In genomic region chr9:71795097-71795807, GRCh38 we compare ENCODE assay signal across 8 cellular contexts. TPM values are rescaled to one million over a fixed set of nuclear protein-coding genes. Genes with fewer than 3 reads are reported as not detected.
A peak's percentile ranks its signal among the peaks of the same experiment; 100 is the strongest.
DNase-seq lines count a peak whose midpoint lies in the region; ATAC-seq and TF ChIP-seq lines count a peak whose summit lies in the region.

No MANE protein-coding gene starts in this region.

- TF ChIP-seq POLR2A in GM18505 (IDR thresholded peaks at IDR 0.05; ENCODE audit: borderline replicate concordance, extremely low read depth, insufficient read depth, insufficient read length), result no peak
- TF ChIP-seq POLR2A in vagina (IDR thresholded peaks at IDR 0.05), result no peak

- no peaks in the 10 kb centered on the region for H3K79me1 ChIP-seq in neuronal stem cell (ENCODE audit: low read depth, low read length)

- no peak overlapping the region for H2BK15ac ChIP-seq in neuronal stem cell (ENCODE audit: low read length)

- no CpG with 5 or more reads among the region's 7 CpGs for WGBS in neuronal stem cell (ENCODE audit: extremely low coverage in 2 of 2, insufficient read length in 2 of 2, insufficient replicate concordance in 1 of 2), 2 donors

- H2BK12ac ChIP-seq in neuronal stem cell (ENCODE audit: low read length), result no peak overlapping the region

- no peak overlapping the region for H3K4me2 ChIP-seq in neuronal stem cell (ENCODE audit: insufficient read depth, low read length, poor library complexity, severe bottlenecking)

- intact Hi-C loops in vagina (cut with DNase I), result no loop called here

- no peaks in the 10 kb centered on the region for H3K27me3 ChIP-seq in neuronal stem cell (ENCODE audit: control insufficient read depth in 3 of 3, insufficient read depth in 3 of 3, low read depth in 1 of 3, low read length in 3 of 3)
- H3K27me3 ChIP-seq in vagina, result no peaks in the 10 kb centered on the region

- H4K91ac ChIP-seq in neuronal stem cell (ENCODE audit: low read depth, low read length, poor library complexity), result no peak overlapping the region

- H3K18ac ChIP-seq in neuronal stem cell (ENCODE audit: low read length), result no peak overlapping the region

- H3K14ac ChIP-seq in neuronal stem cell (ENCODE audit: low read length), result no peak overlapping the region

- H2BK5ac ChIP-seq in neuronal stem cell (ENCODE audit: low read length), result no peak overlapping the region

- H3K4me3 ChIP-seq in neuronal stem cell (ENCODE audit: low read length in 2 of 2) (no peak overlapping the region), vagina (no peak overlapping the region)

- H3K9ac ChIP-seq in neuronal stem cell (ENCODE audit: low read depth, low read length, poor library complexity), result no peak overlapping the region

- H3K23ac ChIP-seq in neuronal stem cell (ENCODE audit: low read depth, low read length, poor library complexity), result no peak overlapping the region

- H3K27ac ChIP-seq in neuronal stem cell (replicated peaks; ENCODE audit: low read length) (no peak overlapping the region), vagina (no peak overlapping the region)

- H2BK120ac ChIP-seq in neuronal stem cell (ENCODE audit: low read depth, low read length), result no peak overlapping the region

- H3K9me3 ChIP-seq in neuronal stem cell (replicated peaks in 1 of 2; ENCODE audit: control insufficient read depth in 2 of 2, insufficient read depth in 1 of 2, low read depth in 1 of 2, low read length in 2 of 2), result peaks cover 0 to 8% of the 10 kb centered on the region in 2 donors
- no peaks in the 10 kb centered on the region for H3K9me3 ChIP-seq in vagina

- H2AFZ ChIP-seq in neuronal stem cell (ENCODE audit: low read length), result no peak overlapping the region

- H3K4ac ChIP-seq in neuronal stem cell (ENCODE audit: low read length), result no peak overlapping the region

- no peak overlapping the region for H2AK5ac ChIP-seq in neuronal stem cell (ENCODE audit: low read depth, low read length)

- H3K36me3 ChIP-seq in neuronal stem cell (replicated peaks in 1 of 2; ENCODE audit: control insufficient read depth in 2 of 2, insufficient read depth in 2 of 2, low read length in 2 of 2), result no peaks in the 10 kb centered on the region
- H3K36me3 ChIP-seq in vagina, result no peaks in the 10 kb centered on the region

- TF ChIP-seq CTCF in vagina (IDR thresholded peaks at IDR 0.05), result no peak

- DNase-seq in kidney glomerular epithelial cell (lab: John Stamatoyannopoulos, UW) (peak; percentile 33), neuronal stem cell (ENCODE audit: low spot score) (no peak), vagina (ENCODE audit: extremely low spot score in 2 of 2) (no peak), left lobe of liver (ENCODE audit: low spot score) (no peak), SKM-1 treated with dmso at 0.1 percent for 144 hours (lab: John Stamatoyannopoulos, UW; ENCODE audit: unreplicated experiment) (no peak)

- peaks cover 2 to 8% of the 10 kb centered on the region in 2 donors for H3K4me1 ChIP-seq in neuronal stem cell (ENCODE audit: control insufficient read depth in 2 of 2, insufficient read depth in 1 of 2, low read depth in 1 of 2, low read length in 2 of 2)
- no peaks in the 10 kb centered on the region for H3K4me1 ChIP-seq in vagina

- ATAC-seq in GM18505 (IDR thresholded peaks at IDR 0.05; ENCODE audit: unreplicated experiment), result peak; percentile 88
- ATAC-seq in GM21515 (IDR thresholded peaks at IDR 0.05; ENCODE audit: unreplicated experiment), result peak; percentile 94
- peak; percentile 94 for ATAC-seq in HG03520 (IDR thresholded peaks at IDR 0.05; ENCODE audit: unreplicated experiment)
- ATAC-seq in left lobe of liver, result no peak

- H4K8ac ChIP-seq in neuronal stem cell (ENCODE audit: low read depth, low read length), result no peak overlapping the region

RNA-seq across cellular contexts. Expression of gene CEMIP2, which starts 26.9 kb away (rescaled TPM):
- polyA plus RNA-seq in neuronal stem cell (2013, experiment 1 of 2), result 79.6 TPM
- polyA plus RNA-seq in neuronal stem cell (2013, experiment 2 of 2), result 79.1 TPM
- total RNA-seq in vagina, result 46.7 TPM
- total RNA-seq in left lobe of liver, result 43.3 TPM
